1 cellular context compared by ENCODE assay signal in genomic region chr14:75487155-75487671, GRCh38.
TF ChIP-seq lines count a peak whose summit lies in the region.

No MANE protein-coding gene starts in this region.

TF ChIP-seq in GM23338, 12 proteins besides CTCF, POLR2A, EP300 and RAD21 (continued from another document):
- TF ChIP-seq ZNF462 (CRISPR knock-in tag; IDR thresholded peaks at IDR 0.05) (no peak), POLR2AphosphoS5 (IDR thresholded peaks at IDR 0.05; ENCODE audit: low read depth) (no peak), JUNB (IDR thresholded peaks at IDR 0.05; ENCODE audit: unreplicated experiment) (no peak), CREB1 (CRISPR knock-in tag; IDR thresholded peaks at IDR 0.05; ENCODE audit: low read depth) (no peak), EZH2phosphoT487 (IDR thresholded peaks at IDR 0.05; ENCODE audit: unreplicated experiment) (no peak)
TF ChIP-seq in GM23338: peak in this region for 0.
